24 cellular contexts compared by ENCODE assay signal in the genomic region with DNA sequence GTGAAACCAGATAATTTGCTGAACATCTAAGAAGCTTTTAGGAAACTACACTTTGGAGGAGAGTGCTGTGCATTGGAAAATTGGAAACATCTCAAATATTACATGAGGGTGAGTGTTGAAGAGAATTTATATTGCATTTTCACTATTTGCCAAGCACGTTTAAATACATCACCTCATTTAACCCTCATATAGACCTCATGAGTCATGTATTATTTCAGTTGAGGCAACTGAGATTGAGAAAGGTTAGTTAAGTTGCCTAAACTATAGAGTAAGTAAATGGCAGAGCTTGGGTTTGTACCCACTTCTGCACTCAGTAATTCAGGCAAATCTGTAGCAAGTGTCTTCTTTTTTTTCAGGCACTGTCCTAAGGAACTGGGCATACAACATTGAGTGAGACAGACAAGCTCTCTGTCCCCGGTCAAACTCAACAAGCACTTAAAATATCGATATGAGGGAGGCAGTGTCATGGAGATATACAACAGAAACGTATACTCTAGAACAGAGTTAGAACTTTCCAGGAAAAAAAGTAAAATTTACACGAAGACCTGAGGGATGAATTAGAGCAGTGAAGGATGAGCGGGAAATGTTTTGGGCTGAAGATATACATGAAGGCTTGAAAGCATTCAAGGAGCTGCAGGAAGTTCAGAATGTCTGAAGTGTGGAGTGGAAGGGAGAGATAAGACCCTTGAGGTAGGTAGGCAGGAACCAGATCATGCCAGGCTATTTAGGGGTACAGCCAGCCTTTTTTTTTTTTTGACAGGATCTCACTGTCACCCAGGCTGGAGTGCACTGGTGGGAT. TPM values are rescaled to one million over a fixed set of nuclear protein-coding genes. Genes with fewer than 3 reads are reported as not detected.
DNase-seq lines count a peak whose midpoint lies in the region; ATAC-seq and TF ChIP-seq lines count a peak whose summit lies in the region.
"Had no signal": no experiment of that assay in that cellular context is flagged by ENCODE, and none has a peak within 500 bp of the region (broad histone marks: within the 10 kb centered on the region; RNA-seq: fewer than 3 reads in every experiment).

No MANE protein-coding gene starts in this region.

- peak overlapping the region; percentile 99 for H3K4me3 Mint-ChIP-seq in Caco-2 (ENCODE audit: unreplicated experiment)
- peak overlapping the region; percentile 23 for H3K4me3 Mint-ChIP-seq in activated T-helper 2 cell treated with anti-CD3 and anti-CD28 coated beads, Interferon-gamma antibody, Interleukin-2, Interleukin-4, amounts not matched to agents 10 μg/mL and 5 μg/mL and 100 μg/mL, durations not matched to agents 14 hours and 24 hours and 36 hours (ENCODE audit: low read depth)
- peak overlapping the region in 6 of 10 donors; percentile 1 to 89 (median 28) for H3K4me3 Mint-ChIP-seq in naive thymus-derived CD4-positive, alpha-beta T cell

- H3K9me3 ChIP-seq in Caco-2: peaks cover 6% of the 10 kb centered on the region; the same call in 1 of the 2 replicates
- H3K9me3 ChIP-seq in naive thymus-derived CD4-positive, alpha-beta T cell (ENCODE audit: control insufficient read depth in 2 of 3, low read length in 3 of 3): no peaks in the 10 kb centered on the region
- no peaks in the 10 kb centered on the region for H3K9me3 ChIP-seq in OCI-LY7 (ENCODE audit: low read length)
- H3K9me3 ChIP-seq: upper lobe of right lung had no signal

- intact Hi-C loops in Caco-2 (cut with micrococcal nuclease; ENCODE audit: unreplicated experiment): no loop called here
- intact Hi-C loops in activated T-helper 2 cell treated with anti-CD3 and anti-CD28 coated beads, Interferon-gamma antibody, Interleukin-2, Interleukin-4, amounts not matched to agents 10 μg/mL and 5 μg/mL and 100 μg/mL, durations not matched to agents 14 hours and 24 hours and 36 hours (cut with micrococcal nuclease): no loop called here
- intact Hi-C loops in naive thymus-derived CD4-positive, alpha-beta T cell (cut with micrococcal nuclease): no loop called here
- intact Hi-C loops in OCI-LY7 (cut with micrococcal nuclease; ENCODE audit: unreplicated experiment): no loop called here

- H3K4me3 ChIP-seq in Caco-2 (ENCODE audit: low read depth, low read length) (no peak overlapping the region), OCI-LY7 (ENCODE audit: low read depth, low read length, poor library complexity, severe bottlenecking) (no peak overlapping the region)
- no peak overlapping the region for H3K4me3 ChIP-seq in naive thymus-derived CD4-positive, alpha-beta T cell (ENCODE audit: low read length)
- H3K4me3 ChIP-seq: dorsolateral prefrontal cortex, upper lobe of right lung had no signal

- H4K20me1 ChIP-seq in OCI-LY7 (ENCODE audit: insufficient read depth, low read length): no peaks in the 10 kb centered on the region

- no peaks in the 10 kb centered on the region for H3K27me3 ChIP-seq in Caco-2 (replicated peaks; ENCODE audit: control insufficient read depth, insufficient read depth, low read length)
- no peaks in the 10 kb centered on the region for H3K27me3 ChIP-seq in naive thymus-derived CD4-positive, alpha-beta T cell (ENCODE audit: control insufficient read depth in 2 of 2, insufficient read depth in 2 of 2, low read length in 2 of 2)
- H3K27me3 ChIP-seq: brain microvascular endothelial cell, dorsolateral prefrontal cortex, foreskin keratinocyte, upper lobe of right lung had no signal

- DNase-seq in Caco-2: no peak
- DNase-seq in HS-5 (ENCODE audit: low read depth): peak; percentile 24
- no peak for DNase-seq in activated T-helper 2 cell treated with anti-CD3 and anti-CD28 coated beads, Interferon-gamma antibody, Interleukin-2, Interleukin-4, amounts not matched to agents 10 μg/mL and 5 μg/mL and 100 μg/mL, durations not matched to agents 14 hours and 24 hours and 36 hours (ENCODE audit: low spot score)
- DNase-seq in naive thymus-derived CD4-positive, alpha-beta T cell: no peak
- no peak for DNase-seq in OCI-LY7 (ENCODE audit: low spot score)
- DNase-seq in DMS53 treated with DMSO at 0.1 percent for 48 hours (lab: John Stamatoyannopoulos, UW; ENCODE audit: unreplicated experiment): no peak
- DNase-seq in NCI-H1417 (lab: John Stamatoyannopoulos, UW): no peak
- DNase-seq: activated CD4-positive, alpha-beta T cell treated with anti-CD3 and anti-CD28 coated beads for 48 hours; activated CD8-positive, alpha-beta memory T cell treated with anti-CD3 and anti-CD28 coated beads, Interleukin-2, amount 50 U/mL, for 48 hours; activated naive CD4-positive, alpha-beta T cell treated with anti-CD3 and anti-CD28 coated beads, Interleukin-2, amount 50 U/mL, for 16 hours; brain microvascular endothelial cell; C1 segment of cervical spinal cord; dorsolateral prefrontal cortex; foreskin keratinocyte; KG1; left ventricle myocardium superior; NCI-H1436 treated with DMSO at 0.1 percent for 48 hours; NK-92 treated with Interleukin-12 subunit alpha and Interleukin-12 subunit beta, amount 100 ng/mL, for 24 hours; stimulated activated CD4-positive, alpha-beta T cell treated with anti-CD3 and anti-CD28 coated beads, Interleukin-12 subunit alpha, Interleukin-12 subunit beta, amount 100 ng/mL, for 4 hours; stimulated activated naive B cell treated with anti-CD40 and anti-IgM and Interleukin-4, amounts not matched to agents 10 μg/mL and 1 μg/mL and 100 μg/mL, for 72 hours; T1000; upper lobe of right lung had no signal

- no peak overlapping the region for H3K27ac ChIP-seq in naive thymus-derived CD4-positive, alpha-beta T cell (ENCODE audit: low read depth, low read length)
- H3K27ac ChIP-seq in OCI-LY7 (ENCODE audit: low read depth, low read length, poor library complexity, severe bottlenecking): no peak overlapping the region
- H3K27ac ChIP-seq: brain microvascular endothelial cell, foreskin keratinocyte, upper lobe of right lung had no signal

- H3K4me1 Mint-ChIP-seq in Caco-2 (ENCODE audit: low read depth, unreplicated experiment): peaks cover 23% of the 10 kb centered on the region
- H3K4me1 Mint-ChIP-seq in activated T-helper 2 cell treated with anti-CD3 and anti-CD28 coated beads, Interferon-gamma antibody, Interleukin-2, Interleukin-4, amounts not matched to agents 10 μg/mL and 5 μg/mL and 100 μg/mL, durations not matched to agents 14 hours and 24 hours and 36 hours (ENCODE audit: low read depth): peaks cover 32% of the 10 kb centered on the region
- H3K4me1 Mint-ChIP-seq in naive thymus-derived CD4-positive, alpha-beta T cell: peaks cover 21 to 48% (median 41%) of the 10 kb centered on the region in 7 donors

- H3K9me3 Mint-ChIP-seq in Caco-2 (ENCODE audit: unreplicated experiment): no peaks in the 10 kb centered on the region
- no peaks in the 10 kb centered on the region for H3K9me3 Mint-ChIP-seq in activated T-helper 2 cell treated with anti-CD3 and anti-CD28 coated beads, Interferon-gamma antibody, Interleukin-2, Interleukin-4, amounts not matched to agents 10 μg/mL and 5 μg/mL and 100 μg/mL, durations not matched to agents 14 hours and 24 hours and 36 hours
- peaks cover 0 to 4% (median 0%) of the 10 kb centered on the region in 11 donors for H3K9me3 Mint-ChIP-seq in naive thymus-derived CD4-positive, alpha-beta T cell

- no peak for ATAC-seq in naive thymus-derived CD4-positive, alpha-beta T cell
- no peak for ATAC-seq in HG03175 (IDR thresholded peaks at IDR 0.05; ENCODE audit: unreplicated experiment)
- ATAC-seq: foreskin keratinocyte; left ventricle myocardium superior; Right ventricle myocardium inferior; stimulated activated naive B cell treated with anti-CD40 and anti-IgM and Interleukin-4, amounts not matched to agents 10 μg/mL and 1 μg/mL and 100 μg/mL, for 72 hours; upper lobe of right lung had no signal

- BruUV-seq in Caco-2 (replicated peaks; lab: Mats Ljungman, UMichigan) (no TSS peak), OCI-LY7 (replicated peaks; lab: Mats Ljungman, UMichigan) (no TSS peak)

- no peak overlapping the region for H3K4me2 ChIP-seq in OCI-LY7 (ENCODE audit: low read length)

- CTCF ChIA-PET in Caco-2 (lab: Charles Lee): interaction anchor here (0.6 kb wide), 2 partner anchors 29 to 32 kb away, joined by 3 to 7 read pairs; no protein-coding TSS in a partner anchor
- CTCF ChIA-PET in naive thymus-derived CD4-positive, alpha-beta T cell (lab: Charles Lee): interaction anchor here (0.6 kb wide), 1 partner anchor 83 kb away, joined by 4 read pairs; no protein-coding TSS in a partner anchor
- CTCF ChIA-PET in OCI-LY7 (lab: Charles Lee; ENCODE audit: unreplicated experiment): no interaction called here

- H2AFZ ChIP-seq in OCI-LY7 (ENCODE audit: low read length): no peak overlapping the region; the same call in 1 of the 2 replicates

- no peaks in the 10 kb centered on the region for H3K27me3 Mint-ChIP-seq in Caco-2 (ENCODE audit: insufficient read depth, unreplicated experiment)
- peaks cover 13% of the 10 kb centered on the region for H3K27me3 Mint-ChIP-seq in activated T-helper 2 cell treated with anti-CD3 and anti-CD28 coated beads, Interferon-gamma antibody, Interleukin-2, Interleukin-4, amounts not matched to agents 10 μg/mL and 5 μg/mL and 100 μg/mL, durations not matched to agents 14 hours and 24 hours and 36 hours (ENCODE audit: low read depth)
- peaks cover 0 to 18% (median 0%) of the 10 kb centered on the region in 5 donors for H3K27me3 Mint-ChIP-seq in naive thymus-derived CD4-positive, alpha-beta T cell

- TF ChIP-seq CTCF in Caco-2 (IDR thresholded peaks at IDR 0.05; ENCODE audit: insufficient read depth in 1 of 2, low read depth in 1 of 2, low read length in 1 of 2, severe bottlenecking in 1 of 2, unreplicated experiment in 1 of 2) (no peak), OCI-LY7 (conservative IDR thresholded peaks at IDR 0.05; ENCODE audit: low read length) (no peak)

- peaks cover 23% of the 10 kb centered on the region for H3K4me1 ChIP-seq in Caco-2
- peaks cover 19 to 23% of the 10 kb centered on the region in 2 donors for H3K4me1 ChIP-seq in naive thymus-derived CD4-positive, alpha-beta T cell (ENCODE audit: control insufficient read depth in 2 of 2, insufficient read depth in 2 of 2, low read length in 2 of 2)
- peaks cover 25% of the 10 kb centered on the region for H3K4me1 ChIP-seq in OCI-LY7 (ENCODE audit: insufficient read depth, low read length, poor library complexity, severe bottlenecking)

- H3K36me3 ChIP-seq in Caco-2 (ENCODE audit: control insufficient read depth, insufficient read depth, low read length) (peaks cover 5% of the 10 kb centered on the region; the same call in 1 of the 2 replicates), OCI-LY7 (ENCODE audit: insufficient read depth, low read length) (peaks cover 4% of the 10 kb centered on the region; the same call in 1 of the 2 replicates)
- H3K36me3 ChIP-seq in naive thymus-derived CD4-positive, alpha-beta T cell (ENCODE audit: control insufficient read depth in 2 of 3, insufficient read depth in 3 of 3, low read length in 3 of 3): no peaks in the 10 kb centered on the region
- H3K36me3 ChIP-seq: brain microvascular endothelial cell, upper lobe of right lung had no signal

- POLR2A ChIA-PET in Caco-2 (lab: Charles Lee): no interaction called here
- POLR2A ChIA-PET in naive thymus-derived CD4-positive, alpha-beta T cell (lab: Charles Lee): no interaction called here
- POLR2A ChIA-PET in OCI-LY7 (lab: Charles Lee): interaction anchor here (0.7 to 0.9 kb wide), 2 partner anchors 34 to 676 kb away, joined by 3 to 4 read pairs; no protein-coding TSS in a partner anchor

- H3K79me2 ChIP-seq in OCI-LY7 (ENCODE audit: insufficient read depth, low read depth, low read length): peaks cover 19% of the 10 kb centered on the region; the same call in 1 of the 2 replicates

- no peak overlapping the region for H3K27ac Mint-ChIP-seq in Caco-2 (ENCODE audit: unreplicated experiment)
- H3K27ac Mint-ChIP-seq in activated T-helper 2 cell treated with anti-CD3 and anti-CD28 coated beads, Interferon-gamma antibody, Interleukin-2, Interleukin-4, amounts not matched to agents 10 μg/mL and 5 μg/mL and 100 μg/mL, durations not matched to agents 14 hours and 24 hours and 36 hours: no peak overlapping the region
- H3K27ac Mint-ChIP-seq in naive thymus-derived CD4-positive, alpha-beta T cell: peak overlapping the region in 3 of 9 donors; percentile 1 to 42 (median 5)

- H3K9me2 ChIP-seq in OCI-LY7 (ENCODE audit: insufficient read depth, low read length): no peaks in the 10 kb centered on the region

- H3K36me3 Mint-ChIP-seq in Caco-2 (ENCODE audit: insufficient read depth, unreplicated experiment): peaks cover 24% of the 10 kb centered on the region
- H3K36me3 Mint-ChIP-seq in activated T-helper 2 cell treated with anti-CD3 and anti-CD28 coated beads, Interferon-gamma antibody, Interleukin-2, Interleukin-4, amounts not matched to agents 10 μg/mL and 5 μg/mL and 100 μg/mL, durations not matched to agents 14 hours and 24 hours and 36 hours (ENCODE audit: low read depth): peaks cover 15% of the 10 kb centered on the region
- peaks cover 0 to 12% (median 0%) of the 10 kb centered on the region in 5 donors for H3K36me3 Mint-ChIP-seq in naive thymus-derived CD4-positive, alpha-beta T cell

RNA-seq across cellular contexts. Expression of a gene that starts 3.5 kb away (rescaled TPM):
- total RNA-seq in Caco-2 (2022) (84.5 and 87.3 TPM in 2 replicates), OCI-LY7 (2022) (27.8 and 31.1 TPM in 2 replicates)
- 10.7 and 11.3 TPM in 2 replicates for total RNA-seq in activated T-helper 2 cell treated with anti-CD3 and anti-CD28 coated beads, Interferon-gamma antibody, Interleukin-2, Interleukin-4, amounts not matched to agents 10 μg/mL and 5 μg/mL and 100 μg/mL, durations not matched to agents 14 hours and 24 hours and 36 hours
- total RNA-seq in naive thymus-derived CD4-positive, alpha-beta T cell: 10 to 100 TPM; 12.9 to 19.2 (median 18.0) TPM
- 1 to 10 TPM; 1.0 to 2.1 TPM for polyA plus RNA-seq in naive thymus-derived CD4-positive, alpha-beta T cell
- 18.1 and 23.3 TPM in 2 replicates for total RNA-seq in OCI-LY7 (2014; rRNA removed; shearing (Covaris generic))

Comparison
In these comparisons a context has a peak if more than half of its experiments do, and no peak if none do; other contexts are left out.
1. H3K4me3 Mint-ChIP-seq: peak in every context shown above with its lines; median percentile 99 in Caco-2; 28 in naive thymus-derived CD4-positive, alpha-beta T cell; 23 in activated T-helper 2 cell treated with anti-CD3 and anti-CD28 coated beads, Interferon-gamma antibody, Interleukin-2, Interleukin-4, amounts not matched to agents 10 μg/mL and 5 μg/mL and 100 μg/mL, durations not matched to agents 14 hours and 24 hours and 36 hours.